In genomic region chr22:48589901-48590300, GRCh38 we compare ENCODE assay signal across 32 cellular contexts.
"Had no signal": no experiment of that assay in that cellular context is flagged by ENCODE, and none has a peak within 500 bp of the region (broad histone marks: within the 10 kb centered on the region; RNA-seq: fewer than 3 reads in every experiment).

No MANE protein-coding gene starts in this region.

- H3K27ac ChIP-seq: ascending aorta, breast epithelium, cardiac muscle cell, esophagus muscularis mucosa, foreskin keratinocyte, gastrocnemius medialis, heart right ventricle, WERI-Rb-1 had no signal

- DNase-seq: activated B cell treated with CpG ODN at 0.5 μM for 24 hours; activated CD4-positive, alpha-beta T cell treated with anti-CD3 and anti-CD28 coated beads for 48 hours; activated CD4-positive, alpha-beta T cell treated with anti-CD3 and anti-CD28 coated beads, Interleukin-2, amount 50 U/mL, for 1 hour; activated CD4-positive, alpha-beta T cell treated with anti-CD3 and anti-CD28 coated beads, Interleukin-2, amount 50 U/mL, for 48 hours; activated CD8-positive, alpha-beta memory T cell treated with anti-CD3 and anti-CD28 coated beads for 24 hours; activated CD8-positive, alpha-beta T cell treated with anti-CD3 and anti-CD28 coated beads for 36 hours; activated effector memory CD4-positive, alpha-beta T cell treated with Interleukin-2 at 50 U/mL for 16 hours; activated naive CD4-positive, alpha-beta T cell treated with anti-CD3 and anti-CD28 coated beads for 36 hours; activated naive CD8-positive, alpha-beta T cell treated with anti-CD3 and anti-CD28 coated beads, Interleukin-2, amount 10 ng/mL, durations not matched to agents 7 days and 5 days; activated T-cell treated with anti-CD3 and anti-CD28 coated beads, Interleukin-2, amount 50 U/mL, for 4 hours; cortex of kidney; dermis blood vessel endothelial cell; effector CD4-positive, alpha-beta T cell; effector memory CD8-positive, alpha-beta T cell; erythroblast; foreskin keratinocyte; gastrocnemius medialis; heart right ventricle; T-helper 1 cell; T-helper 17 cell; T1000; WERI-Rb-1 had no signal

- H3K36me3 ChIP-seq: ascending aorta, breast epithelium, cardiac muscle cell, esophagus muscularis mucosa, gastrocnemius medialis, heart right ventricle, WERI-Rb-1 had no signal

- H3K4me3 ChIP-seq: ascending aorta, breast epithelium, cardiac muscle cell, esophagus muscularis mucosa, gastrocnemius medialis, heart right ventricle had no signal

- H3K27ac Mint-ChIP-seq: activated B cell treated with CpG ODN at 0.5 μM for 24 hours; activated CD8-positive, alpha-beta T cell treated with anti-CD3 and anti-CD28 coated beads for 36 hours; activated naive CD4-positive, alpha-beta T cell treated with anti-CD3 and anti-CD28 coated beads for 36 hours; activated naive CD4-positive, alpha-beta T cell treated with anti-CD3 and anti-CD28 coated beads, Interleukin-2, amount 50 U/mL, for 72 hours; activated naive CD8-positive, alpha-beta T cell treated with anti-CD3 and anti-CD28 coated beads, Interleukin-2, amount 10 ng/mL, durations not matched to agents 7 days and 5 days; activated T-helper 17 cell treated with anti-CD3 and anti-CD28 coated beads, Interleukin-2, amount 50 U/mL, for 72 hours; brain; effector memory CD8-positive, alpha-beta T cell; T-helper 17 cell; T-helper 2 cell treated with Interferon-gamma antibody and Interleukin-4, amounts not matched to agents 5 μg/mL and 100 μg/mL, for 36 hours had no signal

- H3K4me1 ChIP-seq: ascending aorta, breast epithelium, esophagus muscularis mucosa, foreskin keratinocyte, gastrocnemius medialis, heart right ventricle had no signal

- H3K4me3 Mint-ChIP-seq: activated B cell treated with CpG ODN at 0.5 μM for 24 hours; activated CD8-positive, alpha-beta T cell treated with anti-CD3 and anti-CD28 coated beads for 36 hours; activated naive CD4-positive, alpha-beta T cell treated with anti-CD3 and anti-CD28 coated beads for 36 hours; activated naive CD8-positive, alpha-beta T cell treated with anti-CD3 and anti-CD28 coated beads, Interleukin-2, amount 10 ng/mL, durations not matched to agents 7 days and 5 days; activated T-cell treated with anti-CD3 and anti-CD28 coated beads, Interleukin-2, amount 50 U/mL, for 4 hours; activated T-helper 17 cell treated with anti-CD3 and anti-CD28 coated beads, Interleukin-2, amount 50 U/mL, for 72 hours; brain; central memory CD8-positive, alpha-beta T cell; effector memory CD8-positive, alpha-beta T cell; T-helper 17 cell; T-helper 2 cell treated with Interferon-gamma antibody and Interleukin-4, amounts not matched to agents 5 μg/mL and 100 μg/mL, for 36 hours had no signal

- ATAC-seq: activated CD4-positive, CD25-positive, alpha-beta regulatory T cell treated with anti-CD3 and anti-CD28 coated beads, Interleukin-2, amount 50 U/mL, for 24 hours; activated CD8-positive, alpha-beta T cell treated with anti-CD3 and anti-CD28 coated beads for 36 hours; activated naive CD4-positive, alpha-beta T cell treated with anti-CD3 and anti-CD28 coated beads, Interleukin-2, amount 50 U/mL, for 72 hours; activated T-cell treated with anti-CD3 and anti-CD28 coated beads, Interleukin-2, amount 50 U/mL, for 4 hours; activated T-helper 17 cell treated with anti-CD3 and anti-CD28 coated beads, Interleukin-2, amount 50 U/mL, for 72 hours; effector memory CD8-positive, alpha-beta T cell; foreskin keratinocyte; gastrocnemius medialis; heart right ventricle; T-helper 17 cell had no signal

- H3K36me3 Mint-ChIP-seq: activated naive CD4-positive, alpha-beta T cell treated with anti-CD3 and anti-CD28 coated beads, Interleukin-2, amount 50 U/mL, for 72 hours; activated naive CD8-positive, alpha-beta T cell treated with anti-CD3 and anti-CD28 coated beads, Interleukin-2, amount 10 ng/mL, durations not matched to agents 7 days and 5 days had no signal

- H3K27me3 Mint-ChIP-seq: activated B cell treated with CpG ODN at 0.5 μM for 24 hours; activated CD8-positive, alpha-beta T cell treated with anti-CD3 and anti-CD28 coated beads for 36 hours; activated naive CD8-positive, alpha-beta T cell treated with anti-CD3 and anti-CD28 coated beads, Interleukin-2, amount 10 ng/mL, durations not matched to agents 7 days and 5 days; central memory CD8-positive, alpha-beta T cell had no signal

- H3K9me3 Mint-ChIP-seq: activated B cell treated with CpG ODN at 0.5 μM for 24 hours; activated CD8-positive, alpha-beta T cell treated with anti-CD3 and anti-CD28 coated beads for 36 hours; activated naive CD4-positive, alpha-beta T cell treated with anti-CD3 and anti-CD28 coated beads for 36 hours; activated naive CD4-positive, alpha-beta T cell treated with anti-CD3 and anti-CD28 coated beads, Interleukin-2, amount 50 U/mL, for 72 hours; activated naive CD8-positive, alpha-beta T cell treated with anti-CD3 and anti-CD28 coated beads, Interleukin-2, amount 10 ng/mL, durations not matched to agents 7 days and 5 days; activated T-cell treated with anti-CD3 and anti-CD28 coated beads, Interleukin-2, amount 50 U/mL, for 4 hours; activated T-helper 17 cell treated with anti-CD3 and anti-CD28 coated beads, Interleukin-2, amount 50 U/mL, for 72 hours; brain; central memory CD8-positive, alpha-beta T cell; effector memory CD8-positive, alpha-beta T cell; T-helper 2 cell treated with Interferon-gamma antibody and Interleukin-4, amounts not matched to agents 5 μg/mL and 100 μg/mL, for 36 hours had no signal

- H3K9me3 ChIP-seq: ascending aorta, breast epithelium, esophagus muscularis mucosa, gastrocnemius medialis, heart right ventricle had no signal

- H3K27me3 ChIP-seq: ascending aorta, cardiac muscle cell, foreskin keratinocyte had no signal

- H3K4me1 Mint-ChIP-seq: activated B cell treated with CpG ODN at 0.5 μM for 24 hours; activated naive CD8-positive, alpha-beta T cell treated with anti-CD3 and anti-CD28 coated beads, Interleukin-2, amount 10 ng/mL, durations not matched to agents 7 days and 5 days; activated T-helper 17 cell treated with anti-CD3 and anti-CD28 coated beads, Interleukin-2, amount 50 U/mL, for 72 hours; central memory CD8-positive, alpha-beta T cell; T-helper 17 cell had no signal
